13 cellular contexts compared by ENCODE assay signal in genomic region chr15:31457631-31458526, GRCh38.
DNase-seq lines count a peak whose midpoint lies in the region; ATAC-seq, FAIRE-seq and TF ChIP-seq lines count a peak whose summit lies in the region.
"Had no signal": no experiment of that assay in that cellular context is flagged by ENCODE, and none has a peak within 500 bp of the region (broad histone marks: within the 10 kb centered on the region; RNA-seq: fewer than 3 reads in every experiment).

No MANE protein-coding gene starts in this region.

- FAIRE-seq in D721Med (lab: Jason Lieb, UNC), result no peak

- POLR2A ChIA-PET in activated naive CD8-positive, alpha-beta T cell treated with anti-CD3 and anti-CD28 coated beads, Interleukin-2, amount 10 ng/mL, durations not matched to agents 7 days and 5 days (lab: Charles Lee), result interaction anchor here (0.6 to 0.9 kb wide), 2 partner anchors 15 to 16 kb away, joined by 3 to 4 read pairs; no protein-coding TSS in a partner anchor

- ATAC-seq in activated CD8-positive, alpha-beta memory T cell treated with anti-CD3 and anti-CD28 coated beads, Interleukin-2, amount 10 ng/mL, durations not matched to agents 7 days and 5 days, result no peak
- ATAC-seq in activated naive CD8-positive, alpha-beta T cell treated with anti-CD3 and anti-CD28 coated beads, Interleukin-2, amount 10 ng/mL, durations not matched to agents 7 days and 5 days (ENCODE audit: low read depth), result no peak
- ATAC-seq in heart right ventricle (peak in 7 of 8 donors; percentile 25 to 75 (median 56)), HG03175 (IDR thresholded peaks at IDR 0.05; ENCODE audit: unreplicated experiment) (no peak)

- 72 to 82% methylated on average over 11 of the region's 11 CpGs for WGBS in heart right ventricle, 2 donors
- WGBS in ovary, 3 donors, result 39 to 60% (median 57%) methylated on average over 11 of the region's 11 CpGs

- DNase-seq in activated CD8-positive, alpha-beta memory T cell treated with anti-CD3 and anti-CD28 coated beads, Interleukin-2, amount 50 U/mL, for 48 hours, result peak; percentile 40
- no peak for DNase-seq in activated CD8-positive, alpha-beta memory T cell treated with anti-CD3 and anti-CD28 coated beads, Interleukin-2, amount 10 ng/mL, durations not matched to agents 7 days and 5 days
- DNase-seq in activated naive CD8-positive, alpha-beta T cell treated with anti-CD3 and anti-CD28 coated beads, Interleukin-2, amount 10 ng/mL, durations not matched to agents 7 days and 5 days, result peak; percentile 15
- DNase-seq in heart right ventricle (no peak), tibial artery (peak; percentile 61 to 84), D721Med (ENCODE audit: insufficient read length, low spot score) (no peak), ovary (no peak)
- DNase-seq: NCI-H524, posterior cingulate gyrus had no signal

- peaks cover 5% of the 10 kb centered on the region for H3K9me3 Mint-ChIP-seq in activated CD8-positive, alpha-beta memory T cell treated with anti-CD3 and anti-CD28 coated beads, Interleukin-2, amount 10 ng/mL, durations not matched to agents 7 days and 5 days (ENCODE audit: low read depth)
- H3K9me3 Mint-ChIP-seq in activated naive CD8-positive, alpha-beta T cell treated with anti-CD3 and anti-CD28 coated beads, Interleukin-2, amount 10 ng/mL, durations not matched to agents 7 days and 5 days, result peaks cover 8% of the 10 kb centered on the region

- peaks cover 0 to 4% (median 0%) of the 10 kb centered on the region in 9 donors for H3K4me1 ChIP-seq in heart right ventricle
- peaks cover 0 to 35% (median 19%) of the 10 kb centered on the region in 4 donors for H3K4me1 ChIP-seq in tibial artery
- H3K4me1 ChIP-seq in ovary (ENCODE audit: insufficient read depth), result no peaks in the 10 kb centered on the region
- H3K4me1 ChIP-seq: HAP-1 had no signal

- no peaks in the 10 kb centered on the region for H3K27me3 Mint-ChIP-seq in activated CD8-positive, alpha-beta memory T cell treated with anti-CD3 and anti-CD28 coated beads, Interleukin-2, amount 10 ng/mL, durations not matched to agents 7 days and 5 days
- H3K27me3 Mint-ChIP-seq in activated naive CD8-positive, alpha-beta T cell treated with anti-CD3 and anti-CD28 coated beads, Interleukin-2, amount 10 ng/mL, durations not matched to agents 7 days and 5 days, result no peaks in the 10 kb centered on the region

- H3K9me3 ChIP-seq in heart right ventricle, result peaks cover 0 to 12% (median 0%) of the 10 kb centered on the region in 11 donors
- H3K9me3 ChIP-seq in tibial artery, result no peaks in the 10 kb centered on the region
- H3K9me3 ChIP-seq in ovary, result no peaks in the 10 kb centered on the region
- H3K9me3 ChIP-seq: HAP-1 had no signal

- TF ChIP-seq POLR2A in ovary (IDR thresholded peaks at IDR 0.05), result no peak

- intact Hi-C loops in heart right ventricle (cut with DNase I), result no loop called here
- intact Hi-C loops in tibial artery (cut with DNase I; ENCODE audit: low total_unique reads), result no loop called here
- intact Hi-C loops in ovary (cut with DNase I), result no loop called here

- H3K27ac ChIP-seq in heart right ventricle (peak overlapping the region in 2 of 10 donors; percentile 32 to 36), tibial artery (peak overlapping the region; percentile 35 to 37), ovary (no peak overlapping the region)
- H3K27ac ChIP-seq: C4-2B, VCaP had no signal

- H3K4me3 ChIP-seq in heart right ventricle (no peak overlapping the region), tibial artery (no peak overlapping the region), ovary (no peak overlapping the region)
- H3K4me3 ChIP-seq: HAP-1 had no signal

- TF ChIP-seq EP300 in ovary (IDR thresholded peaks at IDR 0.05), result no peak

- H3K4me1 Mint-ChIP-seq in activated CD8-positive, alpha-beta memory T cell treated with anti-CD3 and anti-CD28 coated beads, Interleukin-2, amount 10 ng/mL, durations not matched to agents 7 days and 5 days, result peaks cover 25% of the 10 kb centered on the region
- H3K4me1 Mint-ChIP-seq in activated naive CD8-positive, alpha-beta T cell treated with anti-CD3 and anti-CD28 coated beads, Interleukin-2, amount 10 ng/mL, durations not matched to agents 7 days and 5 days, result peaks cover 15% of the 10 kb centered on the region

- H3K27ac Mint-ChIP-seq in activated CD8-positive, alpha-beta memory T cell treated with anti-CD3 and anti-CD28 coated beads, Interleukin-2, amount 10 ng/mL, durations not matched to agents 7 days and 5 days, result no peak overlapping the region
- H3K27ac Mint-ChIP-seq in activated naive CD8-positive, alpha-beta T cell treated with anti-CD3 and anti-CD28 coated beads, Interleukin-2, amount 10 ng/mL, durations not matched to agents 7 days and 5 days, result no peak overlapping the region

- no peaks in the 10 kb centered on the region for H3K36me3 ChIP-seq in heart right ventricle
- no peaks in the 10 kb centered on the region for H3K36me3 ChIP-seq in tibial artery
- no peaks in the 10 kb centered on the region for H3K36me3 ChIP-seq in ovary
- H3K36me3 ChIP-seq: HAP-1 had no signal

- no peak overlapping the region for H3K4me3 Mint-ChIP-seq in activated CD8-positive, alpha-beta memory T cell treated with anti-CD3 and anti-CD28 coated beads, Interleukin-2, amount 10 ng/mL, durations not matched to agents 7 days and 5 days
- no peak overlapping the region for H3K4me3 Mint-ChIP-seq in activated naive CD8-positive, alpha-beta T cell treated with anti-CD3 and anti-CD28 coated beads, Interleukin-2, amount 10 ng/mL, durations not matched to agents 7 days and 5 days

- CTCF ChIA-PET in activated CD8-positive, alpha-beta memory T cell treated with anti-CD3 and anti-CD28 coated beads, Interleukin-2, amount 10 ng/mL, durations not matched to agents 7 days and 5 days (lab: Charles Lee), result interaction anchor here (1.2 to 2.1 kb wide), 5 partner anchors 14 to 18 kb away, joined by 3 to 6 read pairs (median 5); no protein-coding TSS in a partner anchor

- H3K27me3 ChIP-seq in heart right ventricle, result no peaks in the 10 kb centered on the region
- H3K27me3 ChIP-seq in tibial artery, result no peaks in the 10 kb centered on the region
- no peaks in the 10 kb centered on the region for H3K27me3 ChIP-seq in ovary

- peaks cover 4% of the 10 kb centered on the region for H3K36me3 Mint-ChIP-seq in activated CD8-positive, alpha-beta memory T cell treated with anti-CD3 and anti-CD28 coated beads, Interleukin-2, amount 10 ng/mL, durations not matched to agents 7 days and 5 days
- peaks cover 4% of the 10 kb centered on the region for H3K36me3 Mint-ChIP-seq in activated naive CD8-positive, alpha-beta T cell treated with anti-CD3 and anti-CD28 coated beads, Interleukin-2, amount 10 ng/mL, durations not matched to agents 7 days and 5 days

- no peak for TF ChIP-seq CTCF in heart right ventricle (IDR thresholded peaks at IDR 0.05)
- TF ChIP-seq CTCF in tibial artery (IDR thresholded peaks at IDR 0.05), result no peak
- TF ChIP-seq CTCF in D721Med (IDR thresholded peaks at IDR 0.05; ENCODE audit: insufficient read depth, missing control alignments), result no peak
- no peak for TF ChIP-seq CTCF in ovary (IDR thresholded peaks at IDR 0.05)

Comparison
In these comparisons a context has a peak if more than half of its experiments do, and no peak if none do; other contexts are left out.
1. DNase-seq: peak in activated CD8-positive, alpha-beta memory T cell treated with anti-CD3 and anti-CD28 coated beads, Interleukin-2, amount 50 U/mL, for 48 hours (single experiment), activated naive CD8-positive, alpha-beta T cell treated with anti-CD3 and anti-CD28 coated beads, Interleukin-2, amount 10 ng/mL, durations not matched to agents 7 days and 5 days (single experiment) and tibial artery (2 of 2); none in activated CD8-positive, alpha-beta memory T cell treated with anti-CD3 and anti-CD28 coated beads, Interleukin-2, amount 10 ng/mL, durations not matched to agents 7 days and 5 days (single experiment), heart right ventricle (0 of 2), D721Med (single experiment) and ovary (0 of 5).
2. ATAC-seq: peak in heart right ventricle (7 of 8); none in activated CD8-positive, alpha-beta memory T cell treated with anti-CD3 and anti-CD28 coated beads, Interleukin-2, amount 10 ng/mL, durations not matched to agents 7 days and 5 days (single experiment), activated naive CD8-positive, alpha-beta T cell treated with anti-CD3 and anti-CD28 coated beads, Interleukin-2, amount 10 ng/mL, durations not matched to agents 7 days and 5 days (single experiment) and HG03175 (single experiment).
3. H3K27ac ChIP-seq: peak in tibial artery (2 of 2); none in ovary (0 of 2).